In genomic region chr2:118893100-118893499, GRCh38 we compare ENCODE assay signal across 10 cellular contexts. TPM values are rescaled to one million over a fixed set of nuclear protein-coding genes. Genes with fewer than 3 reads are reported as not detected.
"Had no signal": no experiment of that assay in that cellular context is flagged by ENCODE, and none has a peak within 500 bp of the region (broad histone marks: within the 10 kb centered on the region; RNA-seq: fewer than 3 reads in every experiment).

No MANE protein-coding gene starts in this region.

- H3K36me3 ChIP-seq: HAP-1 had no signal

- H3K4me3 ChIP-seq: GM23248, HAP-1 had no signal

- H3K27ac ChIP-seq: GM23248, HL-60 had no signal

- DNase-seq: GM23248, GOT3, H7, HFFc6 had no signal

- H3K9me3 ChIP-seq: HAP-1 had no signal

- H3K4me1 ChIP-seq: HAP-1 had no signal

RNA-seq across cellular contexts. Expression of gene EN1, which starts 45.7 kb away (rescaled TPM):
- total RNA-seq: H7, HepG2, HFFc6, HT1080 had no signal
- polyA plus RNA-seq: HepG2, IgD-negative memory B cell had no signal

RNA-seq across cellular contexts. Expression of gene MARCO, which starts 48.9 kb away (rescaled TPM):
- total RNA-seq: GM23248, H4, H7, HepG2, HFFc6 had no signal
- polyA plus RNA-seq: GM23248, HepG2, IgD-negative memory B cell had no signal
